In genomic region chr6:1068068-1068467, GRCh38 we compare ENCODE assay signal across 14 cellular contexts.
DNase-seq lines count a peak whose midpoint lies in the region; ATAC-seq, FAIRE-seq and TF ChIP-seq lines count a peak whose summit lies in the region.
"Had no signal": no experiment of that assay in that cellular context is flagged by ENCODE, and none has a peak within 500 bp of the region (broad histone marks: within the 10 kb centered on the region; RNA-seq: fewer than 3 reads in every experiment).

No MANE protein-coding gene starts in this region.

- POLR2A ChIA-PET in HEK293 (lab: Yijun Ruan, JAX) = no interaction called here

- H3K27ac ChIP-seq in HEK293 (ENCODE audit: extremely low read depth, low read depth, low read length) (peak overlapping the region; percentile 18; the same call in 1 of the 2 replicates), RWPE2 (ENCODE audit: poor library complexity, severe bottlenecking) (no peak overlapping the region), epithelial cell of prostate (no peak overlapping the region)

- FAIRE-seq in urothelium cell line (lab: Jason Lieb, UNC) = no peak
- FAIRE-seq: H1 had no signal

- H3K4me1 ChIP-seq in HEK293 (ENCODE audit: control insufficient read depth, insufficient read depth, low read length) = peaks cover 33% of the 10 kb centered on the region
- H3K4me1 ChIP-seq in RWPE2 (ENCODE audit: insufficient read depth, poor library complexity, severe bottlenecking) = peaks cover 15% of the 10 kb centered on the region

- no peaks in the 10 kb centered on the region for H3K9me3 ChIP-seq in HEK293 (ENCODE audit: control insufficient read depth, insufficient read depth, low read depth, low read length)
- no peaks in the 10 kb centered on the region for H3K9me3 ChIP-seq in RWPE2 (ENCODE audit: severe bottlenecking)

- DNase-seq in RWPE2 (ENCODE audit: low spot score) (no peak), epithelial cell of prostate (ENCODE audit: low read depth, low spot score) (peak; percentile 63), non-pigmented ciliary epithelial cell (ENCODE audit: low read depth) (peak; percentile 19), urothelium cell line (ENCODE audit: low spot score) (no peak), NCI-H187 (lab: John Stamatoyannopoulos, UW) (no peak)
- no peak for DNase-seq in stimulated activated CD4-positive, alpha-beta T cell treated with anti-CD3 and anti-CD28 coated beads, Interleukin-4, amount 100 ng/mL, for 24 hours
- DNase-seq: ACHN; CD4-positive, CD25-positive, alpha-beta regulatory T cell; DND-41; NCI-H1048; PC-3 had no signal

- CTCF ChIA-PET in HEK293 (lab: Yijun Ruan, JAX) = no interaction called here

- TF ChIP-seq CTCF in HEK293 (tag by site-specific recombination; IDR thresholded peaks at IDR 0.05) (no peak), RWPE2 (IDR thresholded peaks at IDR 0.05; ENCODE audit: poor library complexity, severe bottlenecking) (no peak)

- H3K36me3 ChIP-seq in HEK293 (ENCODE audit: control insufficient read depth in 2 of 2, insufficient read depth in 1 of 2, low read length in 2 of 2) (no peaks in the 10 kb centered on the region), RWPE2 (ENCODE audit: low read depth) (no peaks in the 10 kb centered on the region)

- H3K27me3 ChIP-seq in RWPE2 (ENCODE audit: insufficient read depth, poor library complexity, severe bottlenecking) = no peaks in the 10 kb centered on the region

- peak; percentile 41 for ATAC-seq in RWPE2 (ENCODE audit: low read depth)
- ATAC-seq in HG03354 (IDR thresholded peaks at IDR 0.05; ENCODE audit: poor library complexity, severe bottlenecking, unreplicated experiment) = no peak
- ATAC-seq: PC-3 had no signal

- H3K4me3 ChIP-seq in HEK293 (ENCODE audit: low read depth, low read length) (no peak overlapping the region), RWPE2 (ENCODE audit: severe bottlenecking) (no peak overlapping the region)

TF ChIP-seq in HEK293, 187 proteins besides CTCF, POLR2A, EP300 and RAD21 (continues in another document):
- TF ChIP-seq ZBTB21 (tag by site-specific recombination; IDR thresholded peaks at IDR 0.05) = 0 out of 2 replicates have a peak, but pooled peaks have one; percentile 31
- TF ChIP-seq ZNF398 (tag by site-specific recombination; IDR thresholded peaks at IDR 0.05) = peak; percentile 49
- no peak for TF ChIP-seq ZNF521 (tag by site-specific recombination; IDR thresholded peaks at IDR 0.05)
- TF ChIP-seq BCL6B (tag by site-specific recombination; IDR thresholded peaks at IDR 0.05) = peak; percentile 71
- TF ChIP-seq ZNF513 (tag by site-specific recombination; IDR thresholded peaks at IDR 0.05) = no peak
- TF ChIP-seq ZXDB (tag by site-specific recombination; IDR thresholded peaks at IDR 0.05) = peak; percentile 91
- peak; percentile 42; the same call in 1 of the 2 replicates for TF ChIP-seq INSM2 (tag by site-specific recombination; IDR thresholded peaks at IDR 0.05)
- TF ChIP-seq ZNF629 (tag by site-specific recombination; IDR thresholded peaks at IDR 0.05) = peak; percentile 88
- TF ChIP-seq SP7 (tag by site-specific recombination; IDR thresholded peaks at IDR 0.05) = 0 out of 2 replicates have a peak, but pooled peaks have one; percentile 28
- peak; percentile 56; the same call in 1 of the 2 replicates for TF ChIP-seq ATF2 (tag by site-specific recombination; IDR thresholded peaks at IDR 0.05; ENCODE audit: low read depth)
- 0 out of 2 replicates have a peak, but pooled peaks have one; percentile 32 for TF ChIP-seq ZEB2 (tag by site-specific recombination; IDR thresholded peaks at IDR 0.05)
- TF ChIP-seq ZBTB48 (tag by site-specific recombination; IDR thresholded peaks at IDR 0.05) = no peak
- TF ChIP-seq PRDM10 (tag by site-specific recombination; IDR thresholded peaks at IDR 0.05) = peak; percentile 97
- no peak for TF ChIP-seq GLIS1 (tag by site-specific recombination; IDR thresholded peaks at IDR 0.05)
- TF ChIP-seq GLIS2 (tag by site-specific recombination; IDR thresholded peaks at IDR 0.05) = no peak

Comparison
In these comparisons a context has a peak if more than half of its experiments do, and no peak if none do; other contexts are left out.
1. DNase-seq: peak in epithelial cell of prostate (single experiment) and non-pigmented ciliary epithelial cell (single experiment); none in RWPE2 (single experiment), urothelium cell line (single experiment), NCI-H187 (0 of 2) and stimulated activated CD4-positive, alpha-beta T cell treated with anti-CD3 and anti-CD28 coated beads, Interleukin-4, amount 100 ng/mL, for 24 hours (single experiment).